In genomic region chr9:92767078-92768054, GRCh38 we compare ENCODE assay signal across 15 cellular contexts. TPM values are rescaled to one million over a fixed set of nuclear protein-coding genes. Genes with fewer than 3 reads are reported as not detected.
A peak's percentile ranks its signal among the peaks of the same experiment; 100 is the strongest.
DNase-seq lines count a peak whose midpoint lies in the region; ATAC-seq and TF ChIP-seq lines count a peak whose summit lies in the region.
"Had no signal": no experiment of that assay in that cellular context is flagged by ENCODE, and none has a peak within 500 bp of the region (broad histone marks: within the 10 kb centered on the region; RNA-seq: fewer than 3 reads in every experiment).

No MANE protein-coding gene starts in this region.

- peaks cover 21% of the 10 kb centered on the region for H3K79me2 ChIP-seq in mesendoderm (ENCODE audit: control insufficient read depth, insufficient read depth, low read length)

- H3K36me3 Mint-ChIP-seq in activated CD4-positive, alpha-beta memory T cell treated with anti-CD3 and anti-CD28 coated beads, Interleukin-2, amount 10 ng/mL, durations not matched to agents 7 days and 5 days (ENCODE audit: low read depth) = no peaks in the 10 kb centered on the region
- H3K36me3 Mint-ChIP-seq in activated CD4-positive, alpha-beta memory T cell treated with anti-CD3 and anti-CD28 coated beads for 36 hours = no peaks in the 10 kb centered on the region
- H3K36me3 Mint-ChIP-seq in activated T-helper 1 cell treated with anti-CD3 and anti-CD28 coated beads, Interleukin-12 subunit alpha, Interleukin-12 subunit beta, Interleukin-2, Interleukin-4 antibody, amounts not matched to agents 30 ng/mL and 10 ng/mL and 1 ng/mL, durations not matched to agents 14 hours and 24 hours and 36 hours (ENCODE audit: low read depth) = peaks cover 3% of the 10 kb centered on the region
- no peaks in the 10 kb centered on the region for H3K36me3 Mint-ChIP-seq in stimulated activated memory B cell treated with anti-CD40 and anti-IgM and Interleukin-4, amounts not matched to agents 10 μg/mL and 1 μg/mL and 100 μg/mL, for 72 hours

- DNase-seq in activated CD4-positive, alpha-beta memory T cell treated with anti-CD3 and anti-CD28 coated beads, Interleukin-2, amount 10 ng/mL, durations not matched to agents 7 days and 5 days = no peak
- DNase-seq in activated CD4-positive, alpha-beta memory T cell treated with anti-CD3 and anti-CD28 coated beads for 36 hours = no peak
- DNase-seq in activated T-helper 1 cell treated with anti-CD3 and anti-CD28 coated beads, Interleukin-12 subunit alpha, Interleukin-12 subunit beta, Interleukin-2, Interleukin-4 antibody, amounts not matched to agents 30 ng/mL and 10 ng/mL and 1 ng/mL, durations not matched to agents 14 hours and 24 hours and 36 hours (ENCODE audit: low spot score) = no peak
- DNase-seq in mesendoderm = no peak
- DNase-seq in SKM-1 treated with dmso at 0.1 percent for 144 hours (lab: John Stamatoyannopoulos, UW; ENCODE audit: unreplicated experiment) = no peak
- DNase-seq in GM13977 (ENCODE audit: low spot score) = no peak
- DNase-seq: activated CD4-positive, alpha-beta T cell treated with anti-CD3 and anti-CD28 coated beads, Interleukin-2, amount 50 U/mL, for 48 hours; amygdala; effector memory CD8-positive, alpha-beta T cell; NCI-H1436; uterus had no signal

- H2BK120ac ChIP-seq in mesendoderm (ENCODE audit: low read depth, low read length) = no peak overlapping the region

- no peak overlapping the region for H3K9ac ChIP-seq in mesendoderm (ENCODE audit: low read length)

- no peak overlapping the region for H3K27ac ChIP-seq in mesendoderm (ENCODE audit: low read depth, low read length)
- H3K27ac ChIP-seq: uterus had no signal

- no peaks in the 10 kb centered on the region for H3K27me3 ChIP-seq in mesendoderm (ENCODE audit: insufficient read depth, low read length, poor library complexity)
- H3K27me3 ChIP-seq: uterus had no signal

- in situ Hi-C loops in GM13977 (cut with MboI; ENCODE audit: low pct_unique_long_range_greater_than_20kb, low sequenced_read_pairs, unreplicated experiment) = no loop called here

- POLR2A ChIA-PET in activated CD4-positive, alpha-beta memory T cell treated with anti-CD3 and anti-CD28 coated beads, Interleukin-2, amount 10 ng/mL, durations not matched to agents 7 days and 5 days (lab: Charles Lee) = no interaction called here
- POLR2A ChIA-PET in activated CD4-positive, alpha-beta memory T cell treated with anti-CD3 and anti-CD28 coated beads for 36 hours (lab: Charles Lee) = no interaction called here

- H3K4me1 ChIP-seq in mesendoderm (ENCODE audit: control insufficient read depth, low read depth, low read length) = peaks cover 6% of the 10 kb centered on the region

- H3K4me3 Mint-ChIP-seq in activated CD4-positive, alpha-beta memory T cell treated with anti-CD3 and anti-CD28 coated beads, Interleukin-2, amount 10 ng/mL, durations not matched to agents 7 days and 5 days = no peak overlapping the region
- H3K4me3 Mint-ChIP-seq in activated CD4-positive, alpha-beta memory T cell treated with anti-CD3 and anti-CD28 coated beads for 36 hours = no peak overlapping the region
- H3K4me3 Mint-ChIP-seq in activated T-helper 1 cell treated with anti-CD3 and anti-CD28 coated beads, Interleukin-12 subunit alpha, Interleukin-12 subunit beta, Interleukin-2, Interleukin-4 antibody, amounts not matched to agents 30 ng/mL and 10 ng/mL and 1 ng/mL, durations not matched to agents 14 hours and 24 hours and 36 hours = peak overlapping the region; percentile 17
- H3K4me3 Mint-ChIP-seq in stimulated activated memory B cell treated with anti-CD40 and anti-IgM and Interleukin-4, amounts not matched to agents 10 μg/mL and 1 μg/mL and 100 μg/mL, for 72 hours = no peak overlapping the region

- H3K4me3 ChIP-seq in mesendoderm (ENCODE audit: low read length) = no peak overlapping the region
- H3K4me3 ChIP-seq: mucosa of descending colon, uterus had no signal

- no peak for ATAC-seq in stimulated activated memory B cell treated with anti-CD40 and anti-IgM and Interleukin-4, amounts not matched to agents 10 μg/mL and 1 μg/mL and 100 μg/mL, for 72 hours
- no peak for ATAC-seq in HG03354 (IDR thresholded peaks at IDR 0.05; ENCODE audit: poor library complexity, severe bottlenecking, unreplicated experiment)
- ATAC-seq: effector memory CD8-positive, alpha-beta T cell; mucosa of descending colon; Right ventricle myocardium inferior had no signal

- peak overlapping the region; percentile 36 for H3K56ac ChIP-seq in mesendoderm (ENCODE audit: low read length)

- H3K4me2 ChIP-seq in mesendoderm (ENCODE audit: low read length) = no peak overlapping the region

- no peaks in the 10 kb centered on the region for H3K36me3 ChIP-seq in mesendoderm (ENCODE audit: control insufficient read depth, insufficient read depth, low read length)
- H3K36me3 ChIP-seq: uterus had no signal

- H3K9me3 Mint-ChIP-seq in activated CD4-positive, alpha-beta memory T cell treated with anti-CD3 and anti-CD28 coated beads, Interleukin-2, amount 10 ng/mL, durations not matched to agents 7 days and 5 days = no peaks in the 10 kb centered on the region
- no peaks in the 10 kb centered on the region for H3K9me3 Mint-ChIP-seq in activated CD4-positive, alpha-beta memory T cell treated with anti-CD3 and anti-CD28 coated beads for 36 hours
- H3K9me3 Mint-ChIP-seq in activated T-helper 1 cell treated with anti-CD3 and anti-CD28 coated beads, Interleukin-12 subunit alpha, Interleukin-12 subunit beta, Interleukin-2, Interleukin-4 antibody, amounts not matched to agents 30 ng/mL and 10 ng/mL and 1 ng/mL, durations not matched to agents 14 hours and 24 hours and 36 hours = no peaks in the 10 kb centered on the region
- H3K9me3 Mint-ChIP-seq in stimulated activated memory B cell treated with anti-CD40 and anti-IgM and Interleukin-4, amounts not matched to agents 10 μg/mL and 1 μg/mL and 100 μg/mL, for 72 hours = no peaks in the 10 kb centered on the region
- H3K9me3 Mint-ChIP-seq: effector memory CD8-positive, alpha-beta T cell had no signal

- no peak for TF ChIP-seq CTCF in GM13977 (IDR thresholded peaks at IDR 0.05; ENCODE audit: extremely low read depth, insufficient read depth, missing control alignments)

- no peak overlapping the region for H3K4ac ChIP-seq in mesendoderm (ENCODE audit: low read depth, low read length)

- H3K23ac ChIP-seq in mesendoderm (ENCODE audit: low read length) = no peak overlapping the region

- H4K5ac ChIP-seq in mesendoderm (ENCODE audit: low read length) = no peak overlapping the region

- CTCF ChIA-PET in activated CD4-positive, alpha-beta memory T cell treated with anti-CD3 and anti-CD28 coated beads, Interleukin-2, amount 10 ng/mL, durations not matched to agents 7 days and 5 days (lab: Charles Lee) = interaction anchor here (0.6 to 1.2 kb wide), 4 partner anchors 8 to 103 kb away, joined by 3 to 4 read pairs (median 3); no protein-coding TSS in a partner anchor
- CTCF ChIA-PET in activated CD4-positive, alpha-beta memory T cell treated with anti-CD3 and anti-CD28 coated beads for 36 hours (lab: Charles Lee) = interaction anchor here (1.4 to 2.6 kb wide), 2 partner anchors 23 to 51 kb away, joined by 4 to 11 read pairs; no protein-coding TSS in a partner anchor

- peaks cover 15% of the 10 kb centered on the region for H3K79me1 ChIP-seq in mesendoderm (ENCODE audit: low read length)

- no peak overlapping the region for H2BK5ac ChIP-seq in mesendoderm (ENCODE audit: low read length)

- H3K4me1 Mint-ChIP-seq in activated CD4-positive, alpha-beta memory T cell treated with anti-CD3 and anti-CD28 coated beads, Interleukin-2, amount 10 ng/mL, durations not matched to agents 7 days and 5 days = peaks cover 48% of the 10 kb centered on the region
- peaks cover 34% of the 10 kb centered on the region for H3K4me1 Mint-ChIP-seq in activated CD4-positive, alpha-beta memory T cell treated with anti-CD3 and anti-CD28 coated beads for 36 hours (ENCODE audit: low read depth)
- peaks cover 34% of the 10 kb centered on the region for H3K4me1 Mint-ChIP-seq in activated T-helper 1 cell treated with anti-CD3 and anti-CD28 coated beads, Interleukin-12 subunit alpha, Interleukin-12 subunit beta, Interleukin-2, Interleukin-4 antibody, amounts not matched to agents 30 ng/mL and 10 ng/mL and 1 ng/mL, durations not matched to agents 14 hours and 24 hours and 36 hours (ENCODE audit: low read depth)
- peaks cover 41% of the 10 kb centered on the region for H3K4me1 Mint-ChIP-seq in stimulated activated memory B cell treated with anti-CD40 and anti-IgM and Interleukin-4, amounts not matched to agents 10 μg/mL and 1 μg/mL and 100 μg/mL, for 72 hours

- H3K27ac Mint-ChIP-seq in activated CD4-positive, alpha-beta memory T cell treated with anti-CD3 and anti-CD28 coated beads, Interleukin-2, amount 10 ng/mL, durations not matched to agents 7 days and 5 days = peak overlapping the region; percentile 46
- no peak overlapping the region for H3K27ac Mint-ChIP-seq in activated CD4-positive, alpha-beta memory T cell treated with anti-CD3 and anti-CD28 coated beads for 36 hours
- H3K27ac Mint-ChIP-seq in activated T-helper 1 cell treated with anti-CD3 and anti-CD28 coated beads, Interleukin-12 subunit alpha, Interleukin-12 subunit beta, Interleukin-2, Interleukin-4 antibody, amounts not matched to agents 30 ng/mL and 10 ng/mL and 1 ng/mL, durations not matched to agents 14 hours and 24 hours and 36 hours = peak overlapping the region; percentile 34
- H3K27ac Mint-ChIP-seq in stimulated activated memory B cell treated with anti-CD40 and anti-IgM and Interleukin-4, amounts not matched to agents 10 μg/mL and 1 μg/mL and 100 μg/mL, for 72 hours = peak overlapping the region; percentile 23

- intact Hi-C loops in activated CD4-positive, alpha-beta memory T cell treated with anti-CD3 and anti-CD28 coated beads for 36 hours (cut with micrococcal nuclease) = loop anchor here (10.0 kb wide), 2 partner anchors 327 to 687 kb away; partner anchors contain the start of genes CARD19, FAM120A and FAM120AOS
- intact Hi-C loops in activated T-helper 1 cell treated with anti-CD3 and anti-CD28 coated beads, Interleukin-12 subunit alpha, Interleukin-12 subunit beta, Interleukin-2, Interleukin-4 antibody, amounts not matched to agents 30 ng/mL and 10 ng/mL and 1 ng/mL, durations not matched to agents 14 hours and 24 hours and 36 hours (cut with micrococcal nuclease) = loop anchor here (10.0 kb wide), 2 partner anchors 367 to 1397 kb away; partner anchors contain the start of gene NINJ1

- H3K18ac ChIP-seq in mesendoderm (ENCODE audit: low read length) = no peak overlapping the region

- no peaks in the 10 kb centered on the region for H3K27me3 Mint-ChIP-seq in activated CD4-positive, alpha-beta memory T cell treated with anti-CD3 and anti-CD28 coated beads, Interleukin-2, amount 10 ng/mL, durations not matched to agents 7 days and 5 days
- no peaks in the 10 kb centered on the region for H3K27me3 Mint-ChIP-seq in activated CD4-positive, alpha-beta memory T cell treated with anti-CD3 and anti-CD28 coated beads for 36 hours
- H3K27me3 Mint-ChIP-seq in activated T-helper 1 cell treated with anti-CD3 and anti-CD28 coated beads, Interleukin-12 subunit alpha, Interleukin-12 subunit beta, Interleukin-2, Interleukin-4 antibody, amounts not matched to agents 30 ng/mL and 10 ng/mL and 1 ng/mL, durations not matched to agents 14 hours and 24 hours and 36 hours (ENCODE audit: insufficient read depth) = no peaks in the 10 kb centered on the region
- H3K27me3 Mint-ChIP-seq in stimulated activated memory B cell treated with anti-CD40 and anti-IgM and Interleukin-4, amounts not matched to agents 10 μg/mL and 1 μg/mL and 100 μg/mL, for 72 hours = no peaks in the 10 kb centered on the region

- H4K8ac ChIP-seq in mesendoderm (ENCODE audit: low read depth, low read length) = no peak overlapping the region

- H2AK5ac ChIP-seq in mesendoderm (ENCODE audit: low read length) = no peak overlapping the region

- no CpG with 5 or more reads among the region's 9 CpGs for WGBS in mesendoderm (ENCODE audit: extremely low coverage, insufficient coverage, low lambda C conversion rate)

- no peak overlapping the region for H2BK15ac ChIP-seq in mesendoderm (replicated peaks; ENCODE audit: low read depth)

RNA-seq across cellular contexts. Expression of gene BICD2, which starts 2.7 kb away (rescaled TPM):
- 10 to 100 TPM; 27.0 to 28.2 TPM for total RNA-seq in activated CD4-positive, alpha-beta memory T cell treated with anti-CD3 and anti-CD28 coated beads, Interleukin-2, amount 10 ng/mL, durations not matched to agents 7 days and 5 days
- total RNA-seq in activated CD4-positive, alpha-beta memory T cell treated with anti-CD3 and anti-CD28 coated beads for 36 hours = 10 to 100 TPM; 16.5 to 17.2 TPM
- 28.9 and 29.4 TPM in 2 replicates for total RNA-seq in activated T-helper 1 cell treated with anti-CD3 and anti-CD28 coated beads, Interleukin-12 subunit alpha, Interleukin-12 subunit beta, Interleukin-2, Interleukin-4 antibody, amounts not matched to agents 30 ng/mL and 10 ng/mL and 1 ng/mL, durations not matched to agents 14 hours and 24 hours and 36 hours
- 10.9 TPM for polyA plus RNA-seq in mesendoderm (2013, experiment 1 of 2)
- 11.3 TPM for polyA plus RNA-seq in mesendoderm (2013, experiment 2 of 2)
